21 cellular contexts compared by ENCODE assay signal in genomic region chr21:38912355-38912619, GRCh38.
DNase-seq lines count a peak whose midpoint lies in the region; ATAC-seq, FAIRE-seq and TF ChIP-seq lines count a peak whose summit lies in the region.
"Had no signal": no experiment of that assay in that cellular context is flagged by ENCODE, and none has a peak within 500 bp of the region (broad histone marks: within the 10 kb centered on the region; RNA-seq: fewer than 3 reads in every experiment).

No MANE protein-coding gene starts in this region.

- no peaks in the 10 kb centered on the region for H3K79me2 ChIP-seq in HepG2 (ENCODE audit: insufficient read depth, low read length)

- H3K4me2 ChIP-seq in HepG2 (ENCODE audit: low read depth, low read length): no peak overlapping the region
- H3K4me2 ChIP-seq: KMS-11 had no signal

- TF ChIP-seq CTCF in liver (IDR thresholded peaks at IDR 0.05; ENCODE audit: low read depth, low read length, missing input control) (no peak), HepG2 (CRISPR knock-in tag; IDR thresholded peaks at IDR 0.05) (no peak), right lobe of liver (IDR thresholded peaks at IDR 0.05) (no peak)

- DNase-seq in HepG2 (ENCODE audit: low spot score): no peak
- peak in 1 of 3 donors; percentile 23 for DNase-seq in right lobe of liver
- no peak for DNase-seq in mesenteric fat pad (ENCODE audit: low spot score)
- DNase-seq in GM19240 (ENCODE audit: insufficient read length, low spot score): no peak
- no peak for DNase-seq in SIG-M5 (lab: John Stamatoyannopoulos, UW)
- DNase-seq: activated CD4-positive, CD25-positive, alpha-beta regulatory T cell treated with anti-CD3 and anti-CD28 coated beads, Interleukin-2, amount 50 U/mL, for 72 hours; activated CD8-positive, alpha-beta memory T cell treated with anti-CD3 and anti-CD28 coated beads, Interleukin-2, amount 10 ng/mL, durations not matched to agents 7 days and 5 days; activated effector memory CD4-positive, alpha-beta T cell treated with Interleukin-2 at 50 U/mL for 16 hours; CD4-positive, alpha-beta T cell; mesendoderm; NCI-H526; stimulated activated CD4-positive, alpha-beta T cell treated with anti-CD3 and anti-CD28 coated beads, Interleukin-4, amount 100 ng/mL, for 4 hours; stimulated activated CD8-positive, alpha-beta memory T cell treated with anti-CD3 and anti-CD28 coated beads, Interleukin-4, amount 100 ng/mL, for 48 hours; T1000 had no signal

- no peaks in the 10 kb centered on the region for H3K27me3 ChIP-seq in liver (ENCODE audit: control insufficient read depth in 4 of 4, insufficient read depth in 4 of 4, low read length in 3 of 4)
- H3K27me3 ChIP-seq in HepG2 (ENCODE audit: control insufficient read depth in 1 of 2, insufficient read depth in 2 of 2, low read length in 2 of 2): no peaks in the 10 kb centered on the region; a peak in 1 of 5 replicates
- no peaks in the 10 kb centered on the region for H3K27me3 ChIP-seq in right lobe of liver
- H3K27me3 ChIP-seq: testis had no signal

- no peak for TF ChIP-seq POLR2A in HepG2 (IDR thresholded peaks at IDR 0.05; ENCODE audit: insufficient read depth in 1 of 2, low read depth in 2 of 2, low read length in 2 of 2)
- TF ChIP-seq POLR2A in right lobe of liver (IDR thresholded peaks at IDR 0.05): no peak

- WGBS in liver: 95% methylated on average over 6 of the region's 6 CpGs
- WGBS in HepG2 (ENCODE audit: low lambda C conversion rate): 75% methylated on average over 6 of the region's 6 CpGs
- 90% methylated on average over 6 of the region's 6 CpGs for WGBS in right lobe of liver (ENCODE audit: insufficient coverage, low coverage, low lambda C conversion rate, missing lambda C conversion rate)

- no peak for ATAC-seq in HepG2
- no peak for ATAC-seq in right lobe of liver
- ATAC-seq in HG02884 (IDR thresholded peaks at IDR 0.05; ENCODE audit: unreplicated experiment): no peak

- intact Hi-C loops in HepG2 (cut with micrococcal nuclease; ENCODE audit: unreplicated experiment) (no loop called here), right lobe of liver (cut with DNase I) (loop anchor here in 1 of 2 donors (5.0 kb wide), 1 partner anchor 120 kb away; no protein-coding TSS in a partner anchor)

- H3K4me3 ChIP-seq in liver (ENCODE audit: low read depth in 1 of 3, low read length in 3 of 3) (no peak overlapping the region), HepG2 (replicated peaks in 1 of 3; ENCODE audit: insufficient read depth in 1 of 3, low read depth in 2 of 3, low read length in 3 of 3) (no peak overlapping the region), right lobe of liver (peak overlapping the region in 1 of 3 donors; percentile 39), skin epidermis (no peak overlapping the region)
- H3K4me3 ChIP-seq: SK-N-MC had no signal

- no peaks in the 10 kb centered on the region for H3K36me3 ChIP-seq in liver (ENCODE audit: control insufficient read depth in 4 of 4, insufficient read depth in 3 of 4, low read depth in 1 of 4, low read length in 3 of 4)
- no peaks in the 10 kb centered on the region for H3K36me3 ChIP-seq in HepG2 (replicated peaks in 1 of 2; ENCODE audit: control insufficient read depth in 1 of 2, insufficient read depth in 2 of 2, low read length in 2 of 2)
- no peaks in the 10 kb centered on the region for H3K36me3 ChIP-seq in right lobe of liver

- no TSS peak for BruUV-seq in HepG2 (replicated peaks; lab: Mats Ljungman, UMichigan)

- FAIRE-seq in HepG2 (lab: Jason Lieb, UNC): no peak
- FAIRE-seq: H1 had no signal

- in situ Hi-C loops in HepG2 (cut with HindIII; ENCODE audit: extremely low pct_ligation_motif_present, low pct_unique_long_range_greater_than_20kb): no loop called here

- H4K20me1 ChIP-seq in HepG2 (ENCODE audit: insufficient read depth, low read length): no peaks in the 10 kb centered on the region

- POLR2A ChIA-PET in HepG2 (lab: Yijun Ruan, JAX): no interaction called here

- no peak for TF ChIP-seq EP300 in HepG2 (IDR thresholded peaks at IDR 0.05; ENCODE audit: low read depth in 2 of 2, low read length in 2 of 2)
- TF ChIP-seq EP300 in HepG2 (CRISPR knock-in tag; IDR thresholded peaks at IDR 0.05; ENCODE audit: borderline replicate concordance): no peak

- peak overlapping the region in 1 of 2 donors; percentile 75 for H3K9ac ChIP-seq in liver (ENCODE audit: low read depth in 1 of 2, low read length in 2 of 2)
- no peak overlapping the region for H3K9ac ChIP-seq in HepG2 (ENCODE audit: insufficient read depth, low read depth, low read length)
- H3K9ac ChIP-seq: KMS-11 had no signal

- peak overlapping the region; percentile 93 to 96 for H3K27ac ChIP-seq in liver (ENCODE audit: low read depth in 1 of 2, low read length in 2 of 2)
- H3K27ac ChIP-seq in HepG2 (ENCODE audit: extremely low read length, insufficient read depth, low read length): no peak overlapping the region
- H3K27ac ChIP-seq in right lobe of liver: peak overlapping the region; percentile 93 to 98 (median 94)
- H3K27ac ChIP-seq in skin epidermis: peak overlapping the region in 15 of 21 experiments; percentile 29 to 95 (median 84)
- H3K27ac ChIP-seq: KMS-11, SK-N-MC had no signal

- CTCF ChIA-PET in HepG2 (lab: Yijun Ruan, JAX; ENCODE audit: low intra/inter-chr PET ratio, low total read pairs): no interaction called here

- no peak overlapping the region for H2AFZ ChIP-seq in HepG2 (ENCODE audit: low read length)

- H3K9me3 ChIP-seq in liver (ENCODE audit: control insufficient read depth in 4 of 4, low read length in 3 of 4): no peaks in the 10 kb centered on the region
- H3K9me3 ChIP-seq in HepG2 (ENCODE audit: low read length): no peaks in the 10 kb centered on the region
- H3K9me3 ChIP-seq in right lobe of liver: no peaks in the 10 kb centered on the region
- H3K9me3 ChIP-seq: testis had no signal

- no peak for TF ChIP-seq RAD21 in liver (IDR thresholded peaks at IDR 0.05)
- no peak for TF ChIP-seq RAD21 in HepG2 (CRISPR knock-in tag; IDR thresholded peaks at IDR 0.05)

- peaks cover 0 to 41% (median 20%) of the 10 kb centered on the region in 4 donors for H3K4me1 ChIP-seq in liver (ENCODE audit: control insufficient read depth in 4 of 4, insufficient read depth in 4 of 4, low read length in 3 of 4)
- H3K4me1 ChIP-seq in HepG2 (ENCODE audit: insufficient read depth, low read length): peaks cover 85% of the 10 kb centered on the region
- H3K4me1 ChIP-seq in right lobe of liver: peaks cover 0 to 78% (median 39%) of the 10 kb centered on the region in 4 donors

TF ChIP-seq in liver, 16 proteins besides CTCF, POLR2A, EP300 and RAD21:
- TF ChIP-seq RXRA (IDR thresholded peaks at IDR 0.05) (no peak), MAX (IDR thresholded peaks at IDR 0.05) (no peak), ATF3 (IDR thresholded peaks at IDR 0.05) (no peak), FOXA2 (IDR thresholded peaks at IDR 0.05) (no peak), YY1 (IDR thresholded peaks at IDR 0.05) (no peak), ZBTB33 (IDR thresholded peaks at IDR 0.05) (no peak)
TF ChIP-seq in liver: peak in this region for 0.

TF ChIP-seq in HepG2, 621 proteins besides CTCF, POLR2A, EP300 and RAD21 (continues in another document):
- TF ChIP-seq ZNF646 (CRISPR knock-in tag; IDR thresholded peaks at IDR 0.05): no peak
